In the genomic region with DNA sequence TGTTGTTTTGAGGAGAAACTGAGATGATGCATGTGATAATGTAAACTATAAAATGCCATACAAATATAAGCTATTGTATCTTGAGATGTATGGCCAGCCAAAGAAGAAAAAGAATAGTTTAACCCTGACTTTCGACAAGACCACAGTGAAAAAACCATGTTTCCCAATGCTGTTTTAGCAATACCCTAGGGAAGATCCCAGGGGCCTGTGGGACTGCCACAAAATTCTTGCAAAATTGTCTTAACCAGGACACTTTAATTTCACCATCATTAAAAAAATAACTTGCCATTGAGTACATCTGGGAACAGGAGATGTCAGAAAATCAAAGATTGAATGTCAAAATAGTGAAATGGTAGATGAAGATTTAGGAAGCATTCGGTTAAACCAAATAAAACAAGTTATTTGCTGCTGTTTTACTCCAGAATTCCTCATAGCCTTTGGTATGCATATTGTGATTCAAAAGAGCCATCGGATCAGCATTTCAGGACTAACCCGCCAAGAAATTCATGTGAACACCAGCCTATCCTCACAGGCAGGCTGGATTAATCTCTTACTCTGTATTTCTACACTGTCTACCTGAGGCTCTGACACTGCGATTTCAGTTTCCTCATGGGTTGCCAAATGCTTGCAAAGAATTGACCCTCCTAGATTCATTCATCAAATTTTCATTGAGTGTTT, we compare ENCODE assay signal across 10 cellular contexts. TPM values are rescaled to one million over a fixed set of nuclear protein-coding genes. Genes with fewer than 3 reads are reported as not detected.
DNase-seq lines count a peak whose midpoint lies in the region; TF ChIP-seq lines count a peak whose summit lies in the region.
"Had no signal": no experiment of that assay in that cellular context is flagged by ENCODE, and none has a peak within 500 bp of the region (broad histone marks: within the 10 kb centered on the region; RNA-seq: fewer than 3 reads in every experiment).

No MANE protein-coding gene starts in this region.

- POLR2A ChIA-PET in HEK293T (lab: Yijun Ruan, JAX), result no interaction called here

- no peaks in the 10 kb centered on the region for H3K36me3 Mint-ChIP-seq in IgD-negative memory B cell

- H3K9me3 ChIP-seq in ovary (no peaks in the 10 kb centered on the region), BE2C (no peaks in the 10 kb centered on the region)
- H3K9me3 ChIP-seq: spleen had no signal

- no peak for TF ChIP-seq EP300 in ovary (IDR thresholded peaks at IDR 0.05)

- H3K27me3 Mint-ChIP-seq in IgD-negative memory B cell, result peaks cover 6% of the 10 kb centered on the region

- no peaks in the 10 kb centered on the region for H3K9me3 Mint-ChIP-seq in IgD-negative memory B cell

- WGBS in ovary, 3 donors, result 62 to 81% (median 79%) methylated on average over 5 of the region's 5 CpGs

- TF ChIP-seq CTCF in ovary (IDR thresholded peaks at IDR 0.05) (no peak), BE2C (IDR thresholded peaks at IDR 0.05; ENCODE audit: low read depth, low read length) (no peak)

- no peaks in the 10 kb centered on the region for H3K36me3 ChIP-seq in ovary
- H3K36me3 ChIP-seq in BE2C, result no peaks in the 10 kb centered on the region
- H3K36me3 ChIP-seq: spleen had no signal

- intact Hi-C loops in ovary (cut with DNase I), result loop anchor here in 2 of 4 donors (10.0 kb wide), 1 partner anchor 49 kb away; a partner anchor contains a TSS

- H3K4me3 ChIP-seq in ovary (no peak overlapping the region), BE2C (ENCODE audit: low read depth, low read length) (no peak overlapping the region)

- peak overlapping the region; percentile 86 to 95 for H3K27ac ChIP-seq in ovary

- CTCF ChIA-PET in HEK293T (lab: Yijun Ruan, JAX), result no interaction called here

- H3K27me3 ChIP-seq in ovary (no peaks in the 10 kb centered on the region), BE2C (no peaks in the 10 kb centered on the region)

- H3K4me1 Mint-ChIP-seq in IgD-negative memory B cell, result peaks cover 9 to 21% (median 12%) of the 10 kb centered on the region in 3 donors

- peak overlapping the region in 3 of 4 donors; percentile 35 to 87 (median 77) for H3K4me3 Mint-ChIP-seq in IgD-negative memory B cell

- H3K27ac Mint-ChIP-seq in IgD-negative memory B cell, result peak overlapping the region in 2 of 3 donors; percentile 65 to 74

- TF ChIP-seq POLR2A in ovary (IDR thresholded peaks at IDR 0.05), result no peak

- DNase-seq in AG08395 (ENCODE audit: low spot score) (peak; percentile 31), fibroblast of peridontal ligament (ENCODE audit: extremely low read depth) (peak; percentile 70), ovary (no peak), AG08396 (ENCODE audit: low spot score) (no peak), BE2C (no peak), HuH-7 (ENCODE audit: low spot score) (no peak), HEK293T (ENCODE audit: extremely low spot score) (no peak)
- DNase-seq: mammary epithelial cell, spleen had no signal

- H3K4me1 ChIP-seq in ovary (ENCODE audit: insufficient read depth) (peaks cover 7% of the 10 kb centered on the region), BE2C (peaks cover 11% of the 10 kb centered on the region)

TF ChIP-seq in HEK293T, 16 proteins besides CTCF, POLR2A, EP300 and RAD21:
- TF ChIP-seq FOXK2 (IDR thresholded peaks at IDR 0.05) (no peak), LEF1 (IDR thresholded peaks at IDR 0.05; ENCODE audit: borderline replicate concordance) (no peak), ELF4 (IDR thresholded peaks at IDR 0.05) (no peak), TARDBP (IDR thresholded peaks at IDR 0.05) (no peak), ARNT (IDR thresholded peaks at IDR 0.05) (no peak), SP1 (IDR thresholded peaks at IDR 0.05) (no peak), FOXM1 (IDR thresholded peaks at IDR 0.05; ENCODE audit: borderline replicate concordance) (no peak), ZNF384 (IDR thresholded peaks at IDR 0.05) (no peak)
- TF ChIP-seq, protein P1, sequence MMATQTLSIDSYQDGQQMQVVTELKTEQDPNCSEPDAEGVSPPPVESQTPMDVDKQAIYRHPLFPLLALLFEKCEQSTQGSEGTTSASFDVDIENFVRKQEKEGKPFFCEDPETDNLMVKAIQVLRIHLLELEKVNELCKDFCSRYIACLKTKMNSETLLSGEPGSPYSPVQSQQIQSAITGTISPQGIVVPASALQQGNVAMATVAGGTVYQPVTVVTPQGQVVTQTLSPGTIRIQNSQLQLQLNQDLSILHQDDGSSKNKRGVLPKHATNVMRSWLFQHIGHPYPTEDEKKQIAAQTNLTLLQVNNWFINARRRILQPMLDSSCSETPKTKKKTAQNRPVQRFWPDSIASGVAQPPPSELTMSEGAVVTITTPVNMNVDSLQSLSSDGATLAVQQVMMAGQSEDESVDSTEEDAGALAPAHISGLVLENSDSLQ (IDR thresholded peaks at IDR 0.05), result no peak
TF ChIP-seq in HEK293T: peak in this region for 0.

RNA-seq across cellular contexts. Expression of a gene that starts 49.0 kb away (rescaled TPM):
- polyA plus RNA-seq in IgD-negative memory B cell (54.4 TPM), ovary (10 to 100 TPM; 35.4 to 42.0 TPM)
- total RNA-seq in ovary, result 100 to 1,000 TPM in 3 of 7 donors, 10 to 100 TPM in 4; 71.1 to 131 (median 97.3) TPM
- 19.1 TPM for polyA plus RNA-seq in BE2C (2012; ENCODE audit: insufficient read depth, insufficient read length, low read depth)

Comparison
In these comparisons a context has a peak if more than half of its experiments do, and no peak if none do; other contexts are left out.
1. DNase-seq: peak in AG08395 (single experiment) and fibroblast of peridontal ligament (single experiment); none in ovary (0 of 5), AG08396 (single experiment), BE2C (single experiment), HuH-7 (single experiment) and HEK293T (single experiment).